Comparison of ENCODE assay signal across 27 cellular contexts in genomic region chr1:40248429-40248828, GRCh38. TPM values are rescaled to one million over a fixed set of nuclear protein-coding genes. Genes with fewer than 3 reads are reported as not detected.
"Had no signal": no experiment of that assay in that cellular context is flagged by ENCODE, and none has a peak within 500 bp of the region (broad histone marks: within the 10 kb centered on the region; RNA-seq: fewer than 3 reads in every experiment).

No MANE protein-coding gene starts in this region.

- H3K27me3 Mint-ChIP-seq: activated naive CD8-positive, alpha-beta T cell; T-cell had no signal

- H3K4me1 Mint-ChIP-seq: WTC11 had no signal

- H3K9me3 Mint-ChIP-seq: activated naive CD4-positive, alpha-beta T cell treated with anti-CD3 and anti-CD28 coated beads for 36 hours; activated T-cell treated with anti-CD3 and anti-CD28 coated beads, Interleukin-2, amount 50 U/mL, for 4 hours; T-cell; WTC11 had no signal

- ATAC-seq: activated T-cell treated with anti-CD3 and anti-CD28 coated beads, Interleukin-2, amount 50 U/mL, for 4 hours; PC-3; T-cell; WTC11 had no signal

- H3K36me3 Mint-ChIP-seq: T-cell, WTC11 had no signal

- FAIRE-seq: RCC 7860, TTC549 had no signal

- H3K4me3 Mint-ChIP-seq: activated naive CD4-positive, alpha-beta T cell treated with anti-CD3 and anti-CD28 coated beads for 36 hours; activated naive CD8-positive, alpha-beta T cell; activated T-cell treated with anti-CD3 and anti-CD28 coated beads, Interleukin-2, amount 50 U/mL, for 4 hours; T-cell; WTC11 had no signal

- DNase-seq: activated CD4-positive, alpha-beta T cell treated with anti-CD3 and anti-CD28 coated beads for 48 hours; activated CD4-positive, alpha-beta T cell treated with anti-CD3 and anti-CD28 coated beads, Interleukin-2, amount 50 U/mL, for 48 hours; activated CD4-positive, CD25-positive, alpha-beta regulatory T cell treated with anti-CD3 and anti-CD28 coated beads, Interleukin-2, amount 50 U/mL, for 72 hours; activated effector memory CD4-positive, alpha-beta T cell treated with anti-CD3 and anti-CD28 coated beads, Interleukin-2, amount 50 U/mL, for 16 hours; activated naive CD4-positive, alpha-beta T cell treated with anti-CD3 and anti-CD28 coated beads for 36 hours; activated T-cell treated with anti-CD3 and anti-CD28 coated beads, Interleukin-2, amount 50 U/mL, for 4 hours; caudate nucleus; KG1; NCI-H1092; NCI-H1417; NCI-H2029; NCI-H2107; NCI-H510A treated with DMSO at 0.1 percent for 48 hours; PC-3; SHP77; T-cell; T-helper 2 cell; T1000 had no signal

- H3K27ac Mint-ChIP-seq: activated naive CD4-positive, alpha-beta T cell treated with anti-CD3 and anti-CD28 coated beads for 36 hours; activated naive CD8-positive, alpha-beta T cell; T-cell; WTC11 had no signal

RNA-seq across cellular contexts. Expression of gene TMCO2, which starts 0.7 kb away (rescaled TPM):
- total RNA-seq: activated naive CD4-positive, alpha-beta T cell treated with anti-CD3 and anti-CD28 coated beads for 36 hours; activated T-cell treated with anti-CD3 and anti-CD28 coated beads, Interleukin-2, amount 50 U/mL, for 4 hours; cerebellum; LHCN-M2; M059J; PC-3; SK-MEL-5; T-cell; WTC11 had no signal
- polyA plus RNA-seq: adipose tissue had no signal
